In genomic region chr12:65675141-65675621, GRCh38 we compare ENCODE assay signal across 26 cellular contexts.
DNase-seq lines count a peak whose midpoint lies in the region; ATAC-seq and TF ChIP-seq lines count a peak whose summit lies in the region.
"Had no signal": no experiment of that assay in that cellular context is flagged by ENCODE, and none has a peak within 500 bp of the region (broad histone marks: within the 10 kb centered on the region; RNA-seq: fewer than 3 reads in every experiment).

No MANE protein-coding gene starts in this region.

- H3K27ac Mint-ChIP-seq in chondrocyte (ENCODE audit: unreplicated experiment), result peak overlapping the region; percentile 54
- H3K27ac Mint-ChIP-seq in nephron, result peak overlapping the region; percentile 51 to 86 (median 83)
- H3K27ac Mint-ChIP-seq: effector memory CD8-positive, alpha-beta T cell; stimulated activated memory B cell treated with anti-CD40 and anti-IgM and Interleukin-4, amounts not matched to agents 10 μg/mL and 1 μg/mL and 100 μg/mL, for 72 hours had no signal

- H3K27me3 ChIP-seq in BLaER1, result no peaks in the 10 kb centered on the region
- H3K27me3 ChIP-seq: BLaER1 treated with 17β-estradiol and CSF1 and Interleukin-3, amounts not matched to agents 10 nM and 100 nM; esophagus squamous epithelium; neutrophil; suprapubic skin had no signal

- peaks cover 2% of the 10 kb centered on the region for H3K36me3 Mint-ChIP-seq in chondrocyte (ENCODE audit: low read depth)
- no peaks in the 10 kb centered on the region for H3K36me3 Mint-ChIP-seq in nephron (ENCODE audit: low read depth)
- H3K36me3 Mint-ChIP-seq: stimulated activated memory B cell treated with anti-CD40 and anti-IgM and Interleukin-4, amounts not matched to agents 10 μg/mL and 1 μg/mL and 100 μg/mL, for 72 hours had no signal

- no peak for DNase-seq in chondrocyte (ENCODE audit: low spot score)
- DNase-seq in activated naive CD4-positive, alpha-beta T cell treated with anti-CD3 and anti-CD28 coated beads, Interleukin-2, amount 50 U/mL, for 16 hours, result no peak
- no peak for DNase-seq in medulla oblongata (ENCODE audit: extremely low spot score)
- DNase-seq in activated gamma-delta T cell (lab: John Stamatoyannopoulos, UW), result no peak
- no peak for DNase-seq in mucosa of descending colon
- DNase-seq: activated CD4-positive, alpha-beta T cell treated with anti-CD3 and anti-CD28 coated beads for 4 hours; activated naive CD4-positive, alpha-beta T cell; activated T-cell treated with anti-CD3 and anti-CD28 coated beads, Interleukin-2, amount 50 U/mL, for 4 hours; amniotic stem cell; Caco-2; DND-41; effector memory CD8-positive, alpha-beta T cell; esophagus squamous epithelium; lower lobe of right lung; NCI-H1436; NCI-H510A; stimulated activated CD4-positive, alpha-beta T cell treated with anti-CD3 and anti-CD28 coated beads, Interleukin-2, amount 100 ng/mL, for 48 hours had no signal

- H3K4me2 ChIP-seq in BLaER1, result peak overlapping the region; percentile 31; the same call in 1 of the 2 replicates
- H3K4me2 ChIP-seq: A549 had no signal

- H3K9me3 ChIP-seq in BLaER1 (peaks cover 14% of the 10 kb centered on the region), HEK293 (ENCODE audit: control insufficient read depth, insufficient read depth, low read depth, low read length) (no peaks in the 10 kb centered on the region), mucosa of descending colon (no peaks in the 10 kb centered on the region)
- H3K9me3 ChIP-seq: A549, Caco-2, esophagus squamous epithelium, lower lobe of right lung, neutrophil, suprapubic skin had no signal

- ATAC-seq in mucosa of descending colon, result no peak
- ATAC-seq: A549; activated T-cell treated with anti-CD3 and anti-CD28 coated beads, Interleukin-2, amount 50 U/mL, for 4 hours; effector memory CD8-positive, alpha-beta T cell; lower lobe of right lung; stimulated activated memory B cell treated with anti-CD40 and anti-IgM and Interleukin-4, amounts not matched to agents 10 μg/mL and 1 μg/mL and 100 μg/mL, for 72 hours had no signal

- H3K4me1 ChIP-seq in BLaER1 (peaks cover 21% of the 10 kb centered on the region), HEK293 (ENCODE audit: control insufficient read depth, insufficient read depth, low read length) (no peaks in the 10 kb centered on the region), mucosa of descending colon (ENCODE audit: low read depth) (peaks cover 2% of the 10 kb centered on the region)
- H3K4me1 ChIP-seq: Caco-2, esophagus squamous epithelium, lower lobe of right lung, suprapubic skin had no signal

- no peak overlapping the region for H3K9ac ChIP-seq in BLaER1
- H3K9ac ChIP-seq: BLaER1 treated with 17β-estradiol and CSF1 and Interleukin-3, amounts not matched to agents 10 nM and 100 nM had no signal

- H3K9me3 Mint-ChIP-seq in chondrocyte (ENCODE audit: low read depth), result peaks cover 6% of the 10 kb centered on the region
- H3K9me3 Mint-ChIP-seq in nephron, result no peaks in the 10 kb centered on the region
- H3K9me3 Mint-ChIP-seq: stimulated activated memory B cell treated with anti-CD40 and anti-IgM and Interleukin-4, amounts not matched to agents 10 μg/mL and 1 μg/mL and 100 μg/mL, for 72 hours had no signal

- H4K20me1 ChIP-seq in BLaER1, result no peaks in the 10 kb centered on the region
- H4K20me1 ChIP-seq: BLaER1 treated with 17β-estradiol and CSF1 and Interleukin-3, amounts not matched to agents 10 nM and 100 nM had no signal

- POLR2A ChIA-PET in HEK293 (lab: Yijun Ruan, JAX), result no interaction called here

- no peak overlapping the region for H3K4me3 Mint-ChIP-seq in chondrocyte (ENCODE audit: unreplicated experiment)
- H3K4me3 Mint-ChIP-seq in nephron, result no peak overlapping the region
- H3K4me3 Mint-ChIP-seq: activated T-cell treated with anti-CD3 and anti-CD28 coated beads, Interleukin-2, amount 50 U/mL, for 4 hours; effector memory CD8-positive, alpha-beta T cell; stimulated activated memory B cell treated with anti-CD40 and anti-IgM and Interleukin-4, amounts not matched to agents 10 μg/mL and 1 μg/mL and 100 μg/mL, for 72 hours had no signal

- TF ChIP-seq CTCF in HEK293 (tag by site-specific recombination; IDR thresholded peaks at IDR 0.05), result no peak
- no peak for TF ChIP-seq CTCF in chondrocyte (IDR thresholded peaks at IDR 0.05)
- no peak for TF ChIP-seq CTCF in nephron (IDR thresholded peaks at IDR 0.05; ENCODE audit: unreplicated experiment in 3 of 3)
- TF ChIP-seq CTCF in mucosa of descending colon (IDR thresholded peaks at IDR 0.05), result no peak

- H3K27ac ChIP-seq in BLaER1 (no peak overlapping the region), HEK293 (ENCODE audit: extremely low read depth, low read depth, low read length) (no peak overlapping the region)
- H3K27ac ChIP-seq: A549; BLaER1 treated with 17β-estradiol and CSF1 and Interleukin-3, amounts not matched to agents 10 nM and 100 nM; coronary artery; esophagus squamous epithelium; lower lobe of right lung; neutrophil; suprapubic skin had no signal

- H3K36me3 ChIP-seq in BLaER1 (no peaks in the 10 kb centered on the region), HEK293 (ENCODE audit: control insufficient read depth in 2 of 2, insufficient read depth in 1 of 2, low read length in 2 of 2) (no peaks in the 10 kb centered on the region), mucosa of descending colon (ENCODE audit: low read depth) (no peaks in the 10 kb centered on the region)
- H3K36me3 ChIP-seq: BLaER1 treated with 17β-estradiol and CSF1 and Interleukin-3, amounts not matched to agents 10 nM and 100 nM; esophagus squamous epithelium; lower lobe of right lung; neutrophil; suprapubic skin had no signal

- CTCF ChIA-PET in HEK293 (lab: Yijun Ruan, JAX), result interaction anchor here (1.1 to 3.9 kb wide), 3 partner anchors 72 to 369 kb away, joined by 3 to 21 read pairs (median 7); no protein-coding TSS in a partner anchor

- H3K4me1 Mint-ChIP-seq in chondrocyte (ENCODE audit: low read depth) (peaks cover 37% of the 10 kb centered on the region), nephron (peaks cover 21% of the 10 kb centered on the region)
- H3K4me1 Mint-ChIP-seq: stimulated activated memory B cell treated with anti-CD40 and anti-IgM and Interleukin-4, amounts not matched to agents 10 μg/mL and 1 μg/mL and 100 μg/mL, for 72 hours had no signal

- intact Hi-C loops in mucosa of descending colon (cut with DNase I, micrococcal nuclease), result no loop called here

- H3K27me3 Mint-ChIP-seq in chondrocyte (ENCODE audit: low read depth) (no peaks in the 10 kb centered on the region), nephron (ENCODE audit: low read depth) (peaks cover 4% of the 10 kb centered on the region)
- H3K27me3 Mint-ChIP-seq: stimulated activated memory B cell treated with anti-CD40 and anti-IgM and Interleukin-4, amounts not matched to agents 10 μg/mL and 1 μg/mL and 100 μg/mL, for 72 hours had no signal

- H3K4me3 ChIP-seq in BLaER1, result no peak overlapping the region
- no peak overlapping the region for H3K4me3 ChIP-seq in HEK293 (ENCODE audit: low read depth, low read length)
- no peak overlapping the region for H3K4me3 ChIP-seq in mucosa of descending colon
- H3K4me3 ChIP-seq: A549; BLaER1 treated with 17β-estradiol and CSF1 and Interleukin-3, amounts not matched to agents 10 nM and 100 nM; coronary artery; esophagus squamous epithelium; lower lobe of right lung; suprapubic skin had no signal

TF ChIP-seq in HEK293, 187 proteins besides CTCF, POLR2A, EP300 and RAD21 (continues in another document):
- TF ChIP-seq ZNF610 (tag by site-specific recombination; IDR thresholded peaks at IDR 0.05; ENCODE audit: borderline replicate concordance) (no peak), PBX3 (CRISPR knock-in tag; IDR thresholded peaks at IDR 0.05) (no peak), ZNF692 (tag by site-specific recombination; IDR thresholded peaks at IDR 0.05) (no peak), PRDM6 (tag by site-specific recombination; IDR thresholded peaks at IDR 0.05) (peak; percentile 37; the same call in 1 of the 2 replicates), ZNF266 (tag by site-specific recombination; IDR thresholded peaks at IDR 0.05; ENCODE audit: low read depth) (no peak), ZNF292 (tag by site-specific recombination; IDR thresholded peaks at IDR 0.05; ENCODE audit: borderline replicate concordance, low read depth) (no peak)
